In the genomic region with DNA sequence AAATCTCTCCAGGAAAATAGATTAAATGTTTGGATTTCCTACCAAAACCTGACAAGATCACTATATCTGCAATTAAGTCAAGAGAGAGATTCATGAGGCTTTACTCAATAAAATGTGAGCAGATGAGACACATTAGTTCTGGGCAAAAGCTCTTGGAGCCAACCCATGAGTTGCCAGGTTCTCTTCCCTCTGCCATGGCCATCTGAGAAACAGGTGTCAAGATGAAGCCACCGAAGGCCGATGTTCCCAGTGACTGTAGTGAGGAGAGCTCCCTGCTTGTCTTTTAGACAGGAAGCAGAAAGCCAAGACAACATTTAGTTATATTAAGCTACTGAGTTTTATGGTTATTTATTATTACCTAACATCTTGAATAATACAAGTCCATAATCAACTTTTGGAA, we compare ENCODE assay signal across 6 cellular contexts.
"Had no signal": no experiment of that assay in that cellular context is flagged by ENCODE, and none has a peak within 500 bp of the region (broad histone marks: within the 10 kb centered on the region; RNA-seq: fewer than 3 reads in every experiment).

No MANE protein-coding gene starts in this region.

- ATAC-seq: GM23338, HepG2 had no signal

- H3K4me2 ChIP-seq: GM23338 had no signal

- H2AFZ ChIP-seq: GM23338 had no signal

- H3K27ac ChIP-seq: HL-60 had no signal

- DNase-seq: H9, HCEC 1CT, KBM-7 had no signal

- H3K4me3 ChIP-seq: GM23338 had no signal
